1 cellular context compared by ENCODE assay signal in genomic region chr22:22109693-22110466, GRCh38.
TF ChIP-seq lines count a peak whose summit lies in the region.

No MANE protein-coding gene starts in this region.

TF ChIP-seq in H1, 55 proteins besides CTCF, POLR2A, EP300 and RAD21:
- no peak for TF ChIP-seq YY1 (IDR thresholded peaks at IDR 0.05; ENCODE audit: low read depth, low read length)
- TF ChIP-seq, protein P1, sequence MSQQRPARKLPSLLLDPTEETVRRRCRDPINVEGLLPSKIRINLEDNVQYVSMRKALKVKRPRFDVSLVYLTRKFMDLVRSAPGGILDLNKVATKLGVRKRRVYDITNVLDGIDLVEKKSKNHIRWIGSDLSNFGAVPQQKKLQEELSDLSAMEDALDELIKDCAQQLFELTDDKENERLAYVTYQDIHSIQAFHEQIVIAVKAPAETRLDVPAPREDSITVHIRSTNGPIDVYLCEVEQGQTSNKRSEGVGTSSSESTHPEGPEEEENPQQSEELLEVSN (IDR thresholded peaks at IDR 0.05), result no peak
- no peak for TF ChIP-seq MAFK (IDR thresholded peaks at IDR 0.05; ENCODE audit: low read depth, low read length)
- TF ChIP-seq SRF (IDR thresholded peaks at IDR 0.05; ENCODE audit: low read depth, low read length), result no peak
- no peak for TF ChIP-seq TCF12 (IDR thresholded peaks at IDR 0.05; ENCODE audit: low read depth, low read length)
- TF ChIP-seq JUN (IDR thresholded peaks at IDR 0.05; ENCODE audit: low read depth, low read length), result no peak
